Comparison of ENCODE assay signal across 1 cellular context in the genomic region with DNA sequence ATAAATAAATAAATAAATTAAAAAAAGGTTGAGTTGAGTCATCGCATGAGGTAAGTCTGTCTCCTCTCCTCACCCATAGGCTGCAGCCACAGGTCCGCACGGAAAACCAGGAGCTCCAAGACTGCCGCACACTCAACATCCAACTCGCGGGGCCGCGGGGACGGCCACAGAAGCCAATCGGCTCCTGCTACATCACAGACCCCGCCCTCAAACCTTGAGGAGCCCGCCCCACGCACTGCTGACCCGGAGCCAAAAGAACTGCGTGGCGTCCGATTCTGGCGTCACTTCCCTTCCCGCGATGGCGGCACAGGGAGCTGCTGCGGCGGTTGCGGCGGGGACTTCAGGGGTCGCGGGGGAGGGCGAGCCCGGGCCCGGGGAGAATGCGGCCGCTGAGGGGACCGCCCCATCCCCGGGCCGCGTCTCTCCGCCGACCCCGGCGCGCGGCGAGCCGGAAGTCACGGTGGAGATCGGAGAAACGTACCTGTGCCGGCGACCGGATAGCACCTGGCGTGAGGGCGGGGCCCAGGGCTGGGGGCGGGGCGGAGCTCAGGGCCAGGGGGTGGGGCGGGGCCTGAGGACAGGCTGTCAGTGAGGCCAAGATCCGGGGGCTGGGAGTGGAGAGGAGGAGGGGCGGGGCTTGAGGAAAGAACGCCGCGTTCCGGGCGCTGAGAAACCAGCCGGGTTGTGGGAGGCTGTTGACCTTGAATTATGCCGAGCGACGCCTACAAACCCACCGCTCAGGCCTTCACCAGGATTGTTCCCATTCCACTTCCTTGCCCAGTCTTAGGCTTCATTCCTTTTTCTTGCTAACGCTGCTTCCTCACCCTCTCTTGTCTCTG.
TF ChIP-seq lines count a peak whose summit lies in the region.

A gene (plus strand): TSS at position 281 of the 839 bp plus-strand sequence. CDS start 18 bp downstream, at position 299.

TF ChIP-seq in HepG2, 621 proteins besides CTCF, POLR2A, EP300 and RAD21 (continued from another document and continues in another):
- TF ChIP-seq HCFC1 (IDR thresholded peaks at IDR 0.05; ENCODE audit: low read depth, low read length) (peak; percentile 77), MATR3 (CRISPR knock-in tag; IDR thresholded peaks at IDR 0.05) (0 out of 2 replicates have a peak, but pooled peaks have one; percentile 45), SALL2 (CRISPR knock-in tag; IDR thresholded peaks at IDR 0.05) (peak; percentile 44; the same call in 1 of the 2 replicates), ETV5 (CRISPR knock-in tag; IDR thresholded peaks at IDR 0.05; ENCODE audit: borderline replicate concordance) (peak; percentile 55), MED13 (CRISPR knock-in tag; IDR thresholded peaks at IDR 0.05) (peak; percentile 72; the same call in 1 of the 2 replicates), MTF1 (CRISPR knock-in tag; IDR thresholded peaks at IDR 0.05) (no peak), KLF16 (CRISPR knock-in tag; IDR thresholded peaks at IDR 0.05) (peak in 1 of 2 experiments; percentile 94; a peak in 2 of 4 replicates), MEF2D (CRISPR knock-in tag; IDR thresholded peaks at IDR 0.05) (peak; percentile 45; the same call in 1 of the 2 replicates), ARNTL (CRISPR knock-in tag; IDR thresholded peaks at IDR 0.05) (peak; percentile 86), ZNF839 (CRISPR knock-in tag; IDR thresholded peaks at IDR 0.05; ENCODE audit: borderline replicate concordance) (0 out of 2 replicates have a peak, but pooled peaks have one; percentile 63), ZNF224 (CRISPR knock-in tag; IDR thresholded peaks at IDR 0.05) (0 out of 2 replicates have a peak, but pooled peaks have one; percentile 67), ZNF235 (CRISPR knock-in tag; IDR thresholded peaks at IDR 0.05; ENCODE audit: borderline replicate concordance) (peak; percentile 73; the same call in 1 of the 2 replicates), ZFYVE20 (CRISPR knock-in tag; IDR thresholded peaks at IDR 0.05; ENCODE audit: borderline replicate concordance, low read depth) (0 out of 2 replicates have a peak, but pooled peaks have one; percentile 79), TAF1 (CRISPR knock-in tag; IDR thresholded peaks at IDR 0.05) (peak; percentile 91), NR3C1 (CRISPR knock-in tag; IDR thresholded peaks at IDR 0.05) (no peak), NCOA2 (CRISPR knock-in tag; IDR thresholded peaks at IDR 0.05) (peak; percentile 36), ZSCAN20 (CRISPR knock-in tag; IDR thresholded peaks at IDR 0.05; ENCODE audit: borderline replicate concordance) (0 out of 2 replicates have a peak, but pooled peaks have one; percentile 6), ZNF33A (CRISPR knock-in tag; IDR thresholded peaks at IDR 0.05; ENCODE audit: borderline replicate concordance) (no peak), NCOA5 (CRISPR knock-in tag; IDR thresholded peaks at IDR 0.05) (no peak), CC2D1A (CRISPR knock-in tag; IDR thresholded peaks at IDR 0.05) (no peak), KDM3A (CRISPR knock-in tag; IDR thresholded peaks at IDR 0.05; ENCODE audit: low read depth) (peak; percentile 95), NR1H2 (CRISPR knock-in tag; IDR thresholded peaks at IDR 0.05; ENCODE audit: borderline replicate concordance, low read depth) (no peak)
- TF ChIP-seq, protein P1, sequence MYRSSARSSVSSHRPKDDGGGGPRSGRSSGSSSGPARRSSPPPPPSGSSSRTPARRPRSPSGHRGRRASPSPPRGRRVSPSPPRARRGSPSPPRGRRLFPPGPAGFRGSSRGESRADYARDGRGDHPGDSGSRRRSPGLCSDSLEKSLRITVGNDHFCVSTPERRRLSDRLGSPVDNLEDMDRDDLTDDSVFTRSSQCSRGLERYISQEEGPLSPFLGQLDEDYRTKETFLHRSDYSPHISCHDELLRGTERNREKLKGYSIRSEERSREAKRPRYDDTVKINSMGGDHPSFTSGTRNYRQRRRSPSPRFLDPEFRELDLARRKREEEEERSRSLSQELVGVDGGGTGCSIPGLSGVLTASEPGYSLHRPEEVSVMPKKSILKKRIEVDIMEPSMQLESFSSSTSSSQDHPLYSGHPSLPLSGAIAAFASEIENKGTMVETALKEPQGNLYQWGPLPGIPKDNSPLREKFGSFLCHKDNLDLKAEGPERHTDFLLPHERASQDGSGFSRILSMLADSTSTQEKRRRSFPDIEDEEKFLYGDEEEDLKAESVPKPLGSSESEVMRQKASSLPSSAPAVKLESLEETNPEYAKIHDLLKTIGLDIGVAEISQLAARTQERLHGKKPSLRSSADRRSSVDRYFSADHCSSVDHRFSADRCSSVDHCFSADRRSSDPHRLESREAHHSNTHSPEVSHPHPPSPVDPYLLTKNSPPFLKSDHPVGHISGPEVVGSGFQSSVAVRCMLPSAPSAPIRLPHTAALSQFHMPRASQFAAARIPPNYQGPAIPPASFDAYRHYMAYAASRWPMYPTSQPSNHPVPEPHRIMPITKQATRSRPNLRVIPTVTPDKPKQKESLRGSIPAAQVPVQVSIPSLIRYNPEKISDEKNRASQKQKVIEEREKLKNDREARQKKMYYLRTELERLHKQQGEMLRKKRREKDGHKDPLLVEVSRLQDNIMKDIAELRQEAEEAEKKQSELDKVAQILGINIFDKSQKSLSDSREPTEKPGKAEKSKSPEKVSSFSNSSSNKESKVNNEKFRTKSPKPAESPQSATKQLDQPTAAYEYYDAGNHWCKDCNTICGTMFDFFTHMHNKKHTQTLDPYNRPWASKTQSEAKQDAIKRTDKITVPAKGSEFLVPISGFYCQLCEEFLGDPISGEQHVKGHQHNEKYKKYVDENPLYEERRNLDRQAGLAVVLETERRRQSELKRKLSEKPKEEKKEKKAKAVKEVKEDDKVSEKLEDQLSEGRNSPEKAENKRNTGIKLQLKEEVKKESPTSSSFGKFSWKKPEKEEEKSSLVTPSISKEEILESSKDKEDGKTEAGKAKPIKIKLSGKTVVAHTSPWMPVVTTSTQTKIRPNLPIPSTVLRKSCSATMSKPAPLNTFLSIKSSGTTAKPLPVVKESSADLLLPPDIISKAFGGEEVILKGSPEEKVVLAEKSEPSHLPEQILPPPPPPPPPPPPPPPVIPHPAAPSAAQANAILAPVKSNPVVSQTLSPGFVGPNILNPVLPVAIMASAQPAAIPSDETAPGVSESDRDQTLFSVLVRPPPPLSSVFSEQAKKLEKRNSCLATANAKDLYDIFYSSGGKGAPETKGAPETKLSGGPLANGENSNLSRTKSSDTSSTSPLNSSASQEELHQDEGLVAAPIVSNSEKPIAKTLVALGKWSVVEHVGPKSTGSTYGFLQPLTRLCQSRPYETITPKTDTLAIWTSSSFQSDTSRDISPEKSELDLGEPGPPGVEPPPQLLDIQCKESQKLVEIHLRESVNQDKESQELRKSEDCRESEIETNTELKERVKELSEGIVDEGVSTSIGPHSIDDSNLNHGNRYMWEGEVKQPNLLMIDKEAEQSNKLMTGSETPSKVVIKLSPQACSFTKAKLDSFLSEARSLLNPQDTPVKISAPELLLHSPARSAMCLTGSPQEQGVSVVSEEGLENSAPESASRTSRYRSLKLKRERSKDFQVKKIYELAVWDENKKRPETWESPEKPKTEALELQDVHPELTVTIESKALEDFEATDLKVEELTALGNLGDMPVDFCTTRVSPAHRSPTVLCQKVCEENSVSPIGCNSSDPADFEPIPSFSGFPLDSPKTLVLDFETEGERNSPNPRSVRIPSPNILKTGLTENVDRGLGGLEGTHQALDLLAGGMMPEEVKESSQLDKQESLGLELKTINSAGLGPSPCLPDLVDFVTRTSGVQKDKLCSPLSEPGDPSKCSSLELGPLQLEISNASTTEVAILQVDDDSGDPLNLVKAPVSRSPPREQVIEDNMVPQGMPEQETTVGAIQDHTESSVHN (CRISPR knock-in tag; IDR thresholded peaks at IDR 0.05): no peak
- TF ChIP-seq, protein P2, sequence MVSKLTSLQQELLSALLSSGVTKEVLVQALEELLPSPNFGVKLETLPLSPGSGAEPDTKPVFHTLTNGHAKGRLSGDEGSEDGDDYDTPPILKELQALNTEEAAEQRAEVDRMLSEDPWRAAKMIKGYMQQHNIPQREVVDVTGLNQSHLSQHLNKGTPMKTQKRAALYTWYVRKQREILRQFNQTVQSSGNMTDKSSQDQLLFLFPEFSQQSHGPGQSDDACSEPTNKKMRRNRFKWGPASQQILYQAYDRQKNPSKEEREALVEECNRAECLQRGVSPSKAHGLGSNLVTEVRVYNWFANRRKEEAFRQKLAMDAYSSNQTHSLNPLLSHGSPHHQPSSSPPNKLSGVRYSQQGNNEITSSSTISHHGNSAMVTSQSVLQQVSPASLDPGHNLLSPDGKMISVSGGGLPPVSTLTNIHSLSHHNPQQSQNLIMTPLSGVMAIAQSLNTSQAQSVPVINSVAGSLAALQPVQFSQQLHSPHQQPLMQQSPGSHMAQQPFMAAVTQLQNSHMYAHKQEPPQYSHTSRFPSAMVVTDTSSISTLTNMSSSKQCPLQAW (CRISPR knock-in tag; IDR thresholded peaks at IDR 0.05): peak; percentile 51; the same call in 1 of the 2 replicates
- TF ChIP-seq, protein P3, sequence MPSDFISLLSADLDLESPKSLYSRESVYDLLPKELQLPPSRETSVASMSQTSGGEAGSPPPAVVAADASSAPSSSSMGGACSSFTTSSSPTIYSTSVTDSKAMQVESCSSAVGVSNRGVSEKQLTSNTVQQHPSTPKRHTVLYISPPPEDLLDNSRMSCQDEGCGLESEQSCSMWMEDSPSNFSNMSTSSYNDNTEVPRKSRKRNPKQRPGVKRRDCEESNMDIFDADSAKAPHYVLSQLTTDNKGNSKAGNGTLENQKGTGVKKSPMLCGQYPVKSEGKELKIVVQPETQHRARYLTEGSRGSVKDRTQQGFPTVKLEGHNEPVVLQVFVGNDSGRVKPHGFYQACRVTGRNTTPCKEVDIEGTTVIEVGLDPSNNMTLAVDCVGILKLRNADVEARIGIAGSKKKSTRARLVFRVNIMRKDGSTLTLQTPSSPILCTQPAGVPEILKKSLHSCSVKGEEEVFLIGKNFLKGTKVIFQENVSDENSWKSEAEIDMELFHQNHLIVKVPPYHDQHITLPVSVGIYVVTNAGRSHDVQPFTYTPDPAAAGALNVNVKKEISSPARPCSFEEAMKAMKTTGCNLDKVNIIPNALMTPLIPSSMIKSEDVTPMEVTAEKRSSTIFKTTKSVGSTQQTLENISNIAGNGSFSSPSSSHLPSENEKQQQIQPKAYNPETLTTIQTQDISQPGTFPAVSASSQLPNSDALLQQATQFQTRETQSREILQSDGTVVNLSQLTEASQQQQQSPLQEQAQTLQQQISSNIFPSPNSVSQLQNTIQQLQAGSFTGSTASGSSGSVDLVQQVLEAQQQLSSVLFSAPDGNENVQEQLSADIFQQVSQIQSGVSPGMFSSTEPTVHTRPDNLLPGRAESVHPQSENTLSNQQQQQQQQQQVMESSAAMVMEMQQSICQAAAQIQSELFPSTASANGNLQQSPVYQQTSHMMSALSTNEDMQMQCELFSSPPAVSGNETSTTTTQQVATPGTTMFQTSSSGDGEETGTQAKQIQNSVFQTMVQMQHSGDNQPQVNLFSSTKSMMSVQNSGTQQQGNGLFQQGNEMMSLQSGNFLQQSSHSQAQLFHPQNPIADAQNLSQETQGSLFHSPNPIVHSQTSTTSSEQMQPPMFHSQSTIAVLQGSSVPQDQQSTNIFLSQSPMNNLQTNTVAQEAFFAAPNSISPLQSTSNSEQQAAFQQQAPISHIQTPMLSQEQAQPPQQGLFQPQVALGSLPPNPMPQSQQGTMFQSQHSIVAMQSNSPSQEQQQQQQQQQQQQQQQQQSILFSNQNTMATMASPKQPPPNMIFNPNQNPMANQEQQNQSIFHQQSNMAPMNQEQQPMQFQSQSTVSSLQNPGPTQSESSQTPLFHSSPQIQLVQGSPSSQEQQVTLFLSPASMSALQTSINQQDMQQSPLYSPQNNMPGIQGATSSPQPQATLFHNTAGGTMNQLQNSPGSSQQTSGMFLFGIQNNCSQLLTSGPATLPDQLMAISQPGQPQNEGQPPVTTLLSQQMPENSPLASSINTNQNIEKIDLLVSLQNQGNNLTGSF (CRISPR knock-in tag; IDR thresholded peaks at IDR 0.05): 0 out of 2 replicates have a peak, but pooled peaks have one; percentile 40
- TF ChIP-seq, protein P4, sequence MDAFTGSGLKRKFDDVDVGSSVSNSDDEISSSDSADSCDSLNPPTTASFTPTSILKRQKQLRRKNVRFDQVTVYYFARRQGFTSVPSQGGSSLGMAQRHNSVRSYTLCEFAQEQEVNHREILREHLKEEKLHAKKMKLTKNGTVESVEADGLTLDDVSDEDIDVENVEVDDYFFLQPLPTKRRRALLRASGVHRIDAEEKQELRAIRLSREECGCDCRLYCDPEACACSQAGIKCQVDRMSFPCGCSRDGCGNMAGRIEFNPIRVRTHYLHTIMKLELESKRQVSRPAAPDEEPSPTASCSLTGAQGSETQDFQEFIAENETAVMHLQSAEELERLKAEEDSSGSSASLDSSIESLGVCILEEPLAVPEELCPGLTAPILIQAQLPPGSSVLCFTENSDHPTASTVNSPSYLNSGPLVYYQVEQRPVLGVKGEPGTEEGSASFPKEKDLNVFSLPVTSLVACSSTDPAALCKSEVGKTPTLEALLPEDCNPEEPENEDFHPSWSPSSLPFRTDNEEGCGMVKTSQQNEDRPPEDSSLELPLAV (CRISPR knock-in tag; conservative IDR thresholded peaks at IDR 0.05; ENCODE audit: low read depth): no peak
- TF ChIP-seq, protein P5, sequence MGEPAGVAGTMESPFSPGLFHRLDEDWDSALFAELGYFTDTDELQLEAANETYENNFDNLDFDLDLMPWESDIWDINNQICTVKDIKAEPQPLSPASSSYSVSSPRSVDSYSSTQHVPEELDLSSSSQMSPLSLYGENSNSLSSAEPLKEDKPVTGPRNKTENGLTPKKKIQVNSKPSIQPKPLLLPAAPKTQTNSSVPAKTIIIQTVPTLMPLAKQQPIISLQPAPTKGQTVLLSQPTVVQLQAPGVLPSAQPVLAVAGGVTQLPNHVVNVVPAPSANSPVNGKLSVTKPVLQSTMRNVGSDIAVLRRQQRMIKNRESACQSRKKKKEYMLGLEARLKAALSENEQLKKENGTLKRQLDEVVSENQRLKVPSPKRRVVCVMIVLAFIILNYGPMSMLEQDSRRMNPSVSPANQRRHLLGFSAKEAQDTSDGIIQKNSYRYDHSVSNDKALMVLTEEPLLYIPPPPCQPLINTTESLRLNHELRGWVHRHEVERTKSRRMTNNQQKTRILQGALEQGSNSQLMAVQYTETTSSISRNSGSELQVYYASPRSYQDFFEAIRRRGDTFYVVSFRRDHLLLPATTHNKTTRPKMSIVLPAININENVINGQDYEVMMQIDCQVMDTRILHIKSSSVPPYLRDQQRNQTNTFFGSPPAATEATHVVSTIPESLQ (CRISPR knock-in tag; conservative IDR thresholded peaks at IDR 0.05): 0 out of 2 replicates have a peak, but pooled peaks have one; percentile 74
- TF ChIP-seq, protein P6, sequence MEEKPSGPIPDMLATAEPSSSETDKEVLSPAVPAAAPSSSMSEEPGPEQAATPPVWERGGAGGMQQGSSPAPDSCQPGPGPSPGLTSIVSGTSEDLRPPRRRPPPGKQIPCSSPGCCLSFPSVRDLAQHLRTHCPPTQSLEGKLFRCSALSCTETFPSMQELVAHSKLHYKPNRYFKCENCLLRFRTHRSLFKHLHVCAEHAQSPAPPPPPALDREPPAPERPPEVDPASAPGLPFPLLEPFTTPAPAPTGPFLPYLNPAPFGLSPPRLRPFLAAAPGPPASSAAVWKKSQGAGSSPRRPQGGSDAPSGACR (CRISPR knock-in tag; IDR thresholded peaks at IDR 0.05): peak; percentile 33; the same call in 1 of the 2 replicates
- TF ChIP-seq, protein P7, sequence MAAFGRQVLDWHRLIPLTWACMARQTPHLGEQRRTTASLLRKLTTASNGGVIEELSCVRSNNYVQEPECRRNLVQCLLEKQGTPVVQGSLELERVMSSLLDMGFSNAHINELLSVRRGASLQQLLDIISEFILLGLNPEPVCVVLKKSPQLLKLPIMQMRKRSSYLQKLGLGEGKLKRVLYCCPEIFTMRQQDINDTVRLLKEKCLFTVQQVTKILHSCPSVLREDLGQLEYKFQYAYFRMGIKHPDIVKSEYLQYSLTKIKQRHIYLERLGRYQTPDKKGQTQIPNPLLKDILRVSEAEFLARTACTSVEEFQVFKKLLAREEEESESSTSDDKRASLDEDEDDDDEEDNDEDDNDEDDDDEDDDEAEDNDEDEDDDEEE (CRISPR knock-in tag; IDR thresholded peaks at IDR 0.05): no peak
